ENCODE assay signal across 8 cellular contexts in the genomic region with DNA sequence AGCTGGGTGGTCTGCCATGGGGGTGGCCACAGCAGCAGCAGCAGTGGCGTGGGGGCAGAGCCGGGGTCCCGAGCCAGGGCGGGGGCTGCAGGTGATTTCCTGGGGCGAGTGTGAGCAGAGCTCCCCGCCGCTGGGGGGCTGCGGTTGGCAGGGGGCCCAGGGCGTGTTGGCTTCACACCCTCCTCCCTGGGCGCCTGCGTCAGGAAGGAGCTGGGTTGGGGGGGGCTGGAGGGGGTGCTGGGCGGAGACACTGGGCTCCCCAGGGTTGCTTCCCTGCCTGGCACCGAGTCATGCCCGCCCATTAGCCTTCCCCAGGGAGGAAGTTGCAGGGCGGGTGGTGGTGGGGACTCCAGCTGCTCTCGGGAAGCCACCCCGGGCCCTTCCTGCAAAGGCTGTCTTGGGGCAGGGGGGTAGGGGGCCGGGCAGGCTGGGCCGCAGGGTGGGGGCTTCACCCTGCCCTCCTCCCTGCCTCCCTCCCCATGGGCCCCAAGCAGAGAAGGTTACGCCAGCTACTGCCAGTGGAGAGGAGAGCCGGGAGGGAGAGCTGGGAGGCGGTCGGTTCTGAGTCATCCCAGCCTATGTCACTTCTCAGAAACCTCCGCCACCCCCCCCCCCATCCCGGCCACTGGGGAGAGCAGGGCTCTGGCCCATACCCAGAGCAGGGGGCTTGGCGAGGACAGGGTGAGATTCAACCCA. TPM values are rescaled to one million over a fixed set of nuclear protein-coding genes. Genes with fewer than 3 reads are reported as not detected.
DNase-seq lines count a peak whose midpoint lies in the region; ATAC-seq and TF ChIP-seq lines count a peak whose summit lies in the region.

No MANE protein-coding gene starts in this region.

- peak overlapping the region; percentile 95 for H3K27ac ChIP-seq in upper lobe of right lung

- H3K9me3 ChIP-seq in upper lobe of right lung, result no peaks in the 10 kb centered on the region

- peaks cover 48% of the 10 kb centered on the region for H3K36me3 ChIP-seq in upper lobe of right lung

- H3K27me3 ChIP-seq in upper lobe of right lung, result no peaks in the 10 kb centered on the region

- peaks cover 53% of the 10 kb centered on the region for H3K36me3 Mint-ChIP-seq in activated T-helper 2 cell treated with anti-CD3 and anti-CD28 coated beads, Interferon-gamma antibody, Interleukin-2, Interleukin-4, amounts not matched to agents 10 μg/mL and 5 μg/mL and 100 μg/mL, durations not matched to agents 14 hours and 24 hours and 36 hours (ENCODE audit: low read depth)
- H3K36me3 Mint-ChIP-seq in neural crest cell (ENCODE audit: low read depth), result peaks cover 16% of the 10 kb centered on the region

- DNase-seq in NCI-H526 (lab: John Stamatoyannopoulos, UW) (peak; percentile 24 to 51), NCI-H526 treated with DMSO at 0.1 percent for 48 hours (lab: John Stamatoyannopoulos, UW) (no peak), OCI-M1 (lab: John Stamatoyannopoulos, UW) (peak; percentile 87), fibroblast of peridontal ligament (ENCODE audit: extremely low read depth) (peak; percentile 95), neural crest cell (ENCODE audit: low read depth, low spot score) (no peak), upper lobe of right lung (peak; percentile 97), NCI-H2029 (lab: John Stamatoyannopoulos, UW) (no peak)
- peak; percentile 67 for DNase-seq in activated T-helper 2 cell treated with anti-CD3 and anti-CD28 coated beads, Interferon-gamma antibody, Interleukin-2, Interleukin-4, amounts not matched to agents 10 μg/mL and 5 μg/mL and 100 μg/mL, durations not matched to agents 14 hours and 24 hours and 36 hours (ENCODE audit: low spot score)

- TF ChIP-seq CTCF in neural crest cell (conservative IDR thresholded peaks at IDR 0.05), result no peak
- TF ChIP-seq CTCF in upper lobe of right lung (IDR thresholded peaks at IDR 0.05), result no peak

- peaks cover 11% of the 10 kb centered on the region for H3K4me1 Mint-ChIP-seq in activated T-helper 2 cell treated with anti-CD3 and anti-CD28 coated beads, Interferon-gamma antibody, Interleukin-2, Interleukin-4, amounts not matched to agents 10 μg/mL and 5 μg/mL and 100 μg/mL, durations not matched to agents 14 hours and 24 hours and 36 hours (ENCODE audit: low read depth)
- peaks cover 8% of the 10 kb centered on the region for H3K4me1 Mint-ChIP-seq in neural crest cell

- H3K9me3 Mint-ChIP-seq in activated T-helper 2 cell treated with anti-CD3 and anti-CD28 coated beads, Interferon-gamma antibody, Interleukin-2, Interleukin-4, amounts not matched to agents 10 μg/mL and 5 μg/mL and 100 μg/mL, durations not matched to agents 14 hours and 24 hours and 36 hours, result no peaks in the 10 kb centered on the region
- no peaks in the 10 kb centered on the region for H3K9me3 Mint-ChIP-seq in neural crest cell

- H3K27ac Mint-ChIP-seq in activated T-helper 2 cell treated with anti-CD3 and anti-CD28 coated beads, Interferon-gamma antibody, Interleukin-2, Interleukin-4, amounts not matched to agents 10 μg/mL and 5 μg/mL and 100 μg/mL, durations not matched to agents 14 hours and 24 hours and 36 hours, result peak overlapping the region; percentile 88
- no peak overlapping the region for H3K27ac Mint-ChIP-seq in neural crest cell (ENCODE audit: unreplicated experiment)

- H3K4me3 Mint-ChIP-seq in activated T-helper 2 cell treated with anti-CD3 and anti-CD28 coated beads, Interferon-gamma antibody, Interleukin-2, Interleukin-4, amounts not matched to agents 10 μg/mL and 5 μg/mL and 100 μg/mL, durations not matched to agents 14 hours and 24 hours and 36 hours (ENCODE audit: low read depth), result peak overlapping the region; percentile 78
- peak overlapping the region; percentile 68 for H3K4me3 Mint-ChIP-seq in neural crest cell

- H3K27me3 Mint-ChIP-seq in activated T-helper 2 cell treated with anti-CD3 and anti-CD28 coated beads, Interferon-gamma antibody, Interleukin-2, Interleukin-4, amounts not matched to agents 10 μg/mL and 5 μg/mL and 100 μg/mL, durations not matched to agents 14 hours and 24 hours and 36 hours (ENCODE audit: low read depth), result no peaks in the 10 kb centered on the region
- H3K27me3 Mint-ChIP-seq in neural crest cell (ENCODE audit: low read depth), result peaks cover 12% of the 10 kb centered on the region

- peak overlapping the region; percentile 81 for H3K4me3 ChIP-seq in upper lobe of right lung

- peaks cover 40% of the 10 kb centered on the region for H3K4me1 ChIP-seq in upper lobe of right lung

- intact Hi-C loops in activated T-helper 2 cell treated with anti-CD3 and anti-CD28 coated beads, Interferon-gamma antibody, Interleukin-2, Interleukin-4, amounts not matched to agents 10 μg/mL and 5 μg/mL and 100 μg/mL, durations not matched to agents 14 hours and 24 hours and 36 hours (cut with micrococcal nuclease), result no loop called here
- intact Hi-C loops in upper lobe of right lung (cut with DNase I), result no loop called here

- ATAC-seq in upper lobe of right lung, result peak; percentile 57

RNA-seq across cellular contexts. Expression of a gene that starts 4.6 kb away (rescaled TPM):
- 84.7 and 85.4 TPM in 2 replicates for total RNA-seq in activated T-helper 2 cell treated with anti-CD3 and anti-CD28 coated beads, Interferon-gamma antibody, Interleukin-2, Interleukin-4, amounts not matched to agents 10 μg/mL and 5 μg/mL and 100 μg/mL, durations not matched to agents 14 hours and 24 hours and 36 hours
- total RNA-seq in neural crest cell, result 177 and 187 TPM in 2 replicates
- 135 TPM for total RNA-seq in upper lobe of right lung

RNA-seq across cellular contexts. Expression of a gene that starts 11.4 kb away (rescaled TPM):
- total RNA-seq in activated T-helper 2 cell treated with anti-CD3 and anti-CD28 coated beads, Interferon-gamma antibody, Interleukin-2, Interleukin-4, amounts not matched to agents 10 μg/mL and 5 μg/mL and 100 μg/mL, durations not matched to agents 14 hours and 24 hours and 36 hours, result 233 and 240 TPM in 2 replicates
- 140 and 141 TPM in 2 replicates for total RNA-seq in neural crest cell
- 126 TPM for total RNA-seq in upper lobe of right lung

RNA-seq across cellular contexts. Expression of a gene that starts 15.2 kb away (rescaled TPM):
- total RNA-seq in activated T-helper 2 cell treated with anti-CD3 and anti-CD28 coated beads, Interferon-gamma antibody, Interleukin-2, Interleukin-4, amounts not matched to agents 10 μg/mL and 5 μg/mL and 100 μg/mL, durations not matched to agents 14 hours and 24 hours and 36 hours, result 3.5 and 3.7 TPM in 2 replicates
- total RNA-seq in neural crest cell (26.2 and 27.1 TPM in 2 replicates), upper lobe of right lung (1.0 TPM)

RNA-seq across cellular contexts. Expression of a gene that starts 16.2 kb away (rescaled TPM):
- 214 and 226 TPM in 2 replicates for total RNA-seq in activated T-helper 2 cell treated with anti-CD3 and anti-CD28 coated beads, Interferon-gamma antibody, Interleukin-2, Interleukin-4, amounts not matched to agents 10 μg/mL and 5 μg/mL and 100 μg/mL, durations not matched to agents 14 hours and 24 hours and 36 hours
- total RNA-seq in neural crest cell (414 and 421 TPM in 2 replicates), upper lobe of right lung (322 TPM)

RNA-seq across cellular contexts. Expression of a gene that starts 22.4 kb away (rescaled TPM):
- 91.7 and 99.4 TPM in 2 replicates for total RNA-seq in activated T-helper 2 cell treated with anti-CD3 and anti-CD28 coated beads, Interferon-gamma antibody, Interleukin-2, Interleukin-4, amounts not matched to agents 10 μg/mL and 5 μg/mL and 100 μg/mL, durations not matched to agents 14 hours and 24 hours and 36 hours
- total RNA-seq in neural crest cell (33.3 and 36.6 TPM in 2 replicates), upper lobe of right lung (41.4 TPM)

Comparison
In these comparisons a context has a peak if more than half of its experiments do, and no peak if none do; other contexts are left out.
1. DNase-seq: peak in NCI-H526 (2 of 2), OCI-M1 (single experiment), activated T-helper 2 cell treated with anti-CD3 and anti-CD28 coated beads, Interferon-gamma antibody, Interleukin-2, Interleukin-4, amounts not matched to agents 10 μg/mL and 5 μg/mL and 100 μg/mL, durations not matched to agents 14 hours and 24 hours and 36 hours (single experiment), fibroblast of peridontal ligament (single experiment) and upper lobe of right lung (single experiment); none in NCI-H526 treated with DMSO at 0.1 percent for 48 hours (single experiment), neural crest cell (single experiment) and NCI-H2029 (single experiment).